8 cellular contexts compared by ENCODE assay signal in the genomic region with DNA sequence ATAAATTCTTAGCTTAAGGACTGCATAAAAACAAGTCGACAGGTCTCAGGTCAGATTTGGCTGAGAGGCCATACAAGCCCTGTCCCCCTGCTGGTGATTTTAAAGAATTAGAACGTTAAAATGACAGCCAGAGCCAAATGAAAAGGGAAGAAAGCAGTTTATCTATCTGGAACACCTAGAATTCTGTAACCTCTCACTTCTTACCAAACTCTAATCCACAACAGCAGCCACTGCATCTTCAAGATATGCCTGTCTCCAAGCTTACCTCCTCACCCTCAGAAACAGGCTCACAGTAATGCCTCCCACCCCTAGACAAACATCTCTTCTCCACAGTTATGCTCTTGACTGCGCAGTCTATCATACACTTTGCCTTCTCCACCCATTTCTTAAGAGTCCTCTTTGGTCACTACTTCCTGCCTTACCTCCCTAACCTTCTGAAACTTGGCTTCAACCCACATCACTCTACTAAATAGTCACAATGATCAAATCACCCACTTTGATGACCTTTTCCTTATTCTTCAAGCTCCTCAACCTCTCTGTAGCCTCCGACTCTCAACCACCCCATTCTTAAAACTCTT. TPM values are rescaled to one million over a fixed set of nuclear protein-coding genes. Genes with fewer than 3 reads are reported as not detected.
A peak's percentile ranks its signal among the peaks of the same experiment; 100 is the strongest.
DNase-seq lines count a peak whose midpoint lies in the region; ATAC-seq and TF ChIP-seq lines count a peak whose summit lies in the region.

No MANE protein-coding gene starts in this region.

- H3K4me1 Mint-ChIP-seq in CD4-positive, CD25-positive, alpha-beta regulatory T cell, result peaks cover 25 to 57% (median 45%) of the 10 kb centered on the region in 4 donors

- no peaks in the 10 kb centered on the region for H3F3A ChIP-seq in smooth muscle cell (ENCODE audit: low read depth)

- H3K4me3 ChIP-seq in CD4-positive, CD25-positive, alpha-beta regulatory T cell (ENCODE audit: low read depth, low read length), result no peak overlapping the region
- no peak overlapping the region for H3K4me3 ChIP-seq in smooth muscle cell

- peak in 2 of 3 donors; percentile 17 to 53 for DNase-seq in CD4-positive, CD25-positive, alpha-beta regulatory T cell
- DNase-seq in HCEC 1CT (peak; percentile 45), SK-N-DZ (ENCODE audit: low spot score) (peak; percentile 41), erythroblast (lab: John Stamatoyannopoulos, UW) (peak; percentile 88 to 97), smooth muscle cell (lab: John Stamatoyannopoulos, UW; ENCODE audit: unreplicated experiment) (no peak), NCI-H2029 treated with DMSO at 0.1 percent for 48 hours (lab: John Stamatoyannopoulos, UW) (no peak)
- DNase-seq in activated CD4-positive, alpha-beta T cell treated with anti-CD3 and anti-CD28 coated beads for 48 hours, result no peak
- DNase-seq in activated naive CD4-positive, alpha-beta T cell treated with Interleukin-2 at 50 U/mL for 16 hours, result no peak

- no peaks in the 10 kb centered on the region for H3K9me3 Mint-ChIP-seq in CD4-positive, CD25-positive, alpha-beta regulatory T cell

- H4K20me1 ChIP-seq in smooth muscle cell (ENCODE audit: low read depth), result peaks cover 90% of the 10 kb centered on the region

- no peaks in the 10 kb centered on the region for H3K27me3 ChIP-seq in CD4-positive, CD25-positive, alpha-beta regulatory T cell (ENCODE audit: control insufficient read depth, insufficient read depth, low read length)
- H3K27me3 ChIP-seq in smooth muscle cell (ENCODE audit: low read depth), result no peaks in the 10 kb centered on the region

- no peak overlapping the region for H3K9ac ChIP-seq in smooth muscle cell (ENCODE audit: low read depth)

- peak; percentile 39 for TF ChIP-seq POLR2A in erythroblast (IDR thresholded peaks at IDR 0.05; ENCODE audit: low read length)

- H3K27ac Mint-ChIP-seq in CD4-positive, CD25-positive, alpha-beta regulatory T cell, result peak overlapping the region in 2 of 3 donors; percentile 9 to 23

- H3K4me2 ChIP-seq in smooth muscle cell, result no peak overlapping the region

- peak in 1 of 2 donors; percentile 37 for ATAC-seq in CD4-positive, CD25-positive, alpha-beta regulatory T cell (ENCODE audit: low read depth in 2 of 2)

- H3K79me2 ChIP-seq in smooth muscle cell (ENCODE audit: low read depth), result peaks cover 82% of the 10 kb centered on the region

- H3K4me1 ChIP-seq in CD4-positive, CD25-positive, alpha-beta regulatory T cell (ENCODE audit: control insufficient read depth, insufficient read depth, low read length, poor library complexity, severe bottlenecking), result no peaks in the 10 kb centered on the region
- peaks cover 11% of the 10 kb centered on the region for H3K4me1 ChIP-seq in smooth muscle cell (ENCODE audit: low read depth)

- peaks cover 5% of the 10 kb centered on the region for H3K36me3 ChIP-seq in CD4-positive, CD25-positive, alpha-beta regulatory T cell (ENCODE audit: control insufficient read depth, insufficient read depth, low read length)
- no peaks in the 10 kb centered on the region for H3K36me3 ChIP-seq in smooth muscle cell (ENCODE audit: low read depth)

- H3K4me3 Mint-ChIP-seq in CD4-positive, CD25-positive, alpha-beta regulatory T cell, result no peak overlapping the region

- no peaks in the 10 kb centered on the region for H3K27me3 Mint-ChIP-seq in CD4-positive, CD25-positive, alpha-beta regulatory T cell

- H3K36me3 Mint-ChIP-seq in CD4-positive, CD25-positive, alpha-beta regulatory T cell, result peaks cover 4% of the 10 kb centered on the region

- no peak overlapping the region for H3K27ac ChIP-seq in CD4-positive, CD25-positive, alpha-beta regulatory T cell (ENCODE audit: insufficient read depth, low read length, poor library complexity, severe bottlenecking)
- no peak overlapping the region for H3K27ac ChIP-seq in smooth muscle cell (ENCODE audit: low read depth)

- no peaks in the 10 kb centered on the region for H3K9me3 ChIP-seq in CD4-positive, CD25-positive, alpha-beta regulatory T cell (ENCODE audit: control insufficient read depth in 2 of 2, low read length in 2 of 2)
- no peaks in the 10 kb centered on the region for H3K9me3 ChIP-seq in smooth muscle cell (replicated peaks; ENCODE audit: low read depth)

- no peak overlapping the region for H2AFZ ChIP-seq in smooth muscle cell (ENCODE audit: low read depth)

- 63% methylated on average over 4 of the region's 4 CpGs for WGBS in smooth muscle cell (ENCODE audit: low lambda C conversion rate)

- TF ChIP-seq CTCF in smooth muscle cell (IDR thresholded peaks at IDR 0.05; ENCODE audit: borderline replicate concordance, insufficient read depth, poor library complexity, severe bottlenecking), result peak; percentile 62

RNA-seq across cellular contexts. Expression of gene ANKFY1, which starts 14.2 kb away (rescaled TPM):
- 61.0 TPM for total RNA-seq in CD4-positive, CD25-positive, alpha-beta regulatory T cell
- 10 to 100 TPM in 3 of 4 donors, 1 to 10 TPM in 1; 9.9 to 12.6 (median 11.0) TPM for polyA plus RNA-seq in CD4-positive, CD25-positive, alpha-beta regulatory T cell
- 15.3 and 23.8 TPM in 2 replicates for polyA plus RNA-seq in SK-N-DZ (2014; cell fraction: cytosol; rRNA removed)
- polyA plus RNA-seq in SK-N-DZ (2014; cell fraction: nucleus; rRNA removed), result 62.4 and 122 TPM in 2 replicates
- total RNA-seq in smooth muscle cell, result 20.4 and 26.3 TPM in 2 replicates
- polyA plus RNA-seq in smooth muscle cell, result 11.5 and 14.9 TPM in 2 replicates

Comparison
In these comparisons a context has a peak if more than half of its experiments do, and no peak if none do; other contexts are left out.
1. DNase-seq: peak in CD4-positive, CD25-positive, alpha-beta regulatory T cell (2 of 3), HCEC 1CT (single experiment), SK-N-DZ (single experiment) and erythroblast (2 of 2); none in smooth muscle cell (single experiment), activated CD4-positive, alpha-beta T cell treated with anti-CD3 and anti-CD28 coated beads for 48 hours (single experiment), activated naive CD4-positive, alpha-beta T cell treated with Interleukin-2 at 50 U/mL for 16 hours (single experiment) and NCI-H2029 treated with DMSO at 0.1 percent for 48 hours (single experiment).